Comparison of ENCODE assay signal across 17 cellular contexts in genomic region chr5:10677533-10677932, GRCh38.
DNase-seq lines count a peak whose midpoint lies in the region; ATAC-seq and TF ChIP-seq lines count a peak whose summit lies in the region.
"Had no signal": no experiment of that assay in that cellular context is flagged by ENCODE, and none has a peak within 500 bp of the region (broad histone marks: within the 10 kb centered on the region; RNA-seq: fewer than 3 reads in every experiment).

No MANE protein-coding gene starts in this region.

- H3K9me3 Mint-ChIP-seq in activated T-cell treated with anti-CD3 and anti-CD28 coated beads, Interleukin-2, amount 50 U/mL, for 24 hours = peaks cover 11% of the 10 kb centered on the region
- peaks cover 2% of the 10 kb centered on the region in 2 donors for H3K9me3 Mint-ChIP-seq in activated T-cell treated with anti-CD3 and anti-CD28 coated beads, Interleukin-2, amount 50 U/mL, for 72 hours
- H3K9me3 Mint-ChIP-seq in stimulated activated naive B cell treated with anti-CD40 and anti-IgM and Interleukin-4, amounts not matched to agents 10 μg/mL and 1 μg/mL and 100 μg/mL, for 72 hours = peaks cover 2 to 7% of the 10 kb centered on the region in 2 donors

- no peaks in the 10 kb centered on the region for H3K4me1 ChIP-seq in RWPE2 (ENCODE audit: insufficient read depth, poor library complexity, severe bottlenecking)

- no peak overlapping the region for H3K4me3 Mint-ChIP-seq in activated T-cell treated with anti-CD3 and anti-CD28 coated beads, Interleukin-2, amount 50 U/mL, for 24 hours
- no peak overlapping the region for H3K4me3 Mint-ChIP-seq in activated T-cell treated with anti-CD3 and anti-CD28 coated beads, Interleukin-2, amount 50 U/mL, for 72 hours
- no peak overlapping the region for H3K4me3 Mint-ChIP-seq in stimulated activated naive B cell treated with anti-CD40 and anti-IgM and Interleukin-4, amounts not matched to agents 10 μg/mL and 1 μg/mL and 100 μg/mL, for 72 hours
- H3K4me3 Mint-ChIP-seq: CD14-positive monocyte; CD8-positive, alpha-beta T cell; GM23338; IgD-negative memory B cell had no signal

- no peaks in the 10 kb centered on the region for H3K27me3 ChIP-seq in RWPE2 (ENCODE audit: insufficient read depth, poor library complexity, severe bottlenecking)

- no peak for ATAC-seq in activated T-cell treated with anti-CD3 and anti-CD28 coated beads, Interleukin-2, amount 50 U/mL, for 72 hours (replicated peaks in 1 of 2)
- ATAC-seq in RWPE2 (ENCODE audit: low read depth) (no peak), HG03097 (IDR thresholded peaks at IDR 0.05; ENCODE audit: low FRiP score, unreplicated experiment) (no peak)
- ATAC-seq in stimulated activated naive B cell treated with anti-CD40 and anti-IgM and Interleukin-4, amounts not matched to agents 10 μg/mL and 1 μg/mL and 100 μg/mL, for 72 hours (replicated peaks) = no peak
- ATAC-seq: CD8-positive, alpha-beta T cell; GM23338 had no signal

- no peak for TF ChIP-seq CTCF in RWPE2 (IDR thresholded peaks at IDR 0.05; ENCODE audit: poor library complexity, severe bottlenecking)

- H3K4me1 Mint-ChIP-seq in activated T-cell treated with anti-CD3 and anti-CD28 coated beads, Interleukin-2, amount 50 U/mL, for 24 hours (ENCODE audit: low read depth) = no peaks in the 10 kb centered on the region
- H3K4me1 Mint-ChIP-seq in activated T-cell treated with anti-CD3 and anti-CD28 coated beads, Interleukin-2, amount 50 U/mL, for 72 hours (ENCODE audit: low read depth) = no peaks in the 10 kb centered on the region
- H3K4me1 Mint-ChIP-seq in stimulated activated naive B cell treated with anti-CD40 and anti-IgM and Interleukin-4, amounts not matched to agents 10 μg/mL and 1 μg/mL and 100 μg/mL, for 72 hours = no peaks in the 10 kb centered on the region

- peaks cover 22% of the 10 kb centered on the region for H3K36me3 ChIP-seq in RWPE2 (ENCODE audit: low read depth)

- no peak overlapping the region for H3K27ac ChIP-seq in RWPE2 (ENCODE audit: poor library complexity, severe bottlenecking)
- H3K27ac ChIP-seq: 22Rv1 had no signal

- H3K9me3 ChIP-seq in RWPE2 (ENCODE audit: severe bottlenecking) = no peaks in the 10 kb centered on the region

- H3K4me3 ChIP-seq in RWPE2 (ENCODE audit: severe bottlenecking) = no peak overlapping the region
- H3K4me3 ChIP-seq: GM23338 had no signal

- peak; percentile 11 for DNase-seq in activated T-cell treated with anti-CD3 and anti-CD28 coated beads, Interleukin-2, amount 50 U/mL, for 24 hours
- DNase-seq in activated T-cell treated with anti-CD3 and anti-CD28 coated beads, Interleukin-2, amount 50 U/mL, for 72 hours = no peak
- DNase-seq in RWPE2 (ENCODE audit: low spot score) = peak; percentile 60
- DNase-seq in islet precursor cell = peak; percentile 23
- DNase-seq in stimulated activated naive B cell treated with anti-CD40 and anti-IgM and Interleukin-4, amounts not matched to agents 10 μg/mL and 1 μg/mL and 100 μg/mL, for 72 hours = no peak
- no peak for DNase-seq in iPS-NIHi11 (ENCODE audit: low spot score)
- DNase-seq: CD8-positive, alpha-beta T cell; COR-L47; DMS153; DND-41; GDM1; H7 had no signal

- H3K27ac Mint-ChIP-seq in activated T-cell treated with anti-CD3 and anti-CD28 coated beads, Interleukin-2, amount 50 U/mL, for 24 hours = no peak overlapping the region
- no peak overlapping the region for H3K27ac Mint-ChIP-seq in activated T-cell treated with anti-CD3 and anti-CD28 coated beads, Interleukin-2, amount 50 U/mL, for 72 hours
- peak overlapping the region; percentile 11 for H3K27ac Mint-ChIP-seq in stimulated activated naive B cell treated with anti-CD40 and anti-IgM and Interleukin-4, amounts not matched to agents 10 μg/mL and 1 μg/mL and 100 μg/mL, for 72 hours
- H3K27ac Mint-ChIP-seq: CD14-positive monocyte; CD8-positive, alpha-beta T cell; GM23338 had no signal

- H3K36me3 Mint-ChIP-seq in activated T-cell treated with anti-CD3 and anti-CD28 coated beads, Interleukin-2, amount 50 U/mL, for 24 hours (ENCODE audit: low read depth) = peaks cover 55% of the 10 kb centered on the region
- H3K36me3 Mint-ChIP-seq in activated T-cell treated with anti-CD3 and anti-CD28 coated beads, Interleukin-2, amount 50 U/mL, for 72 hours (ENCODE audit: insufficient read depth in 2 of 2) = peaks cover 0 to 12% of the 10 kb centered on the region in 2 donors
- H3K36me3 Mint-ChIP-seq in stimulated activated naive B cell treated with anti-CD40 and anti-IgM and Interleukin-4, amounts not matched to agents 10 μg/mL and 1 μg/mL and 100 μg/mL, for 72 hours = peaks cover 33 to 55% of the 10 kb centered on the region in 2 donors

- H3K27me3 Mint-ChIP-seq in activated T-cell treated with anti-CD3 and anti-CD28 coated beads, Interleukin-2, amount 50 U/mL, for 24 hours = no peaks in the 10 kb centered on the region
- H3K27me3 Mint-ChIP-seq in activated T-cell treated with anti-CD3 and anti-CD28 coated beads, Interleukin-2, amount 50 U/mL, for 72 hours (ENCODE audit: low read depth) = no peaks in the 10 kb centered on the region
- no peaks in the 10 kb centered on the region for H3K27me3 Mint-ChIP-seq in stimulated activated naive B cell treated with anti-CD40 and anti-IgM and Interleukin-4, amounts not matched to agents 10 μg/mL and 1 μg/mL and 100 μg/mL, for 72 hours
- H3K27me3 Mint-ChIP-seq: IgD-negative memory B cell had no signal

Comparison
In these comparisons a context has a peak if more than half of its experiments do, and no peak if none do; other contexts are left out.
1. DNase-seq: peak in activated T-cell treated with anti-CD3 and anti-CD28 coated beads, Interleukin-2, amount 50 U/mL, for 24 hours (single experiment), RWPE2 (single experiment) and islet precursor cell (single experiment); none in activated T-cell treated with anti-CD3 and anti-CD28 coated beads, Interleukin-2, amount 50 U/mL, for 72 hours (0 of 2), stimulated activated naive B cell treated with anti-CD40 and anti-IgM and Interleukin-4, amounts not matched to agents 10 μg/mL and 1 μg/mL and 100 μg/mL, for 72 hours (single experiment) and iPS-NIHi11 (single experiment).